Comparison of ENCODE assay signal across 9 cellular contexts in genomic region chr10:3777876-3778707, GRCh38. TPM values are rescaled to one million over a fixed set of nuclear protein-coding genes. Genes with fewer than 3 reads are reported as not detected.
DNase-seq lines count a peak whose midpoint lies in the region; ATAC-seq and TF ChIP-seq lines count a peak whose summit lies in the region.
"Had no signal": no experiment of that assay in that cellular context is flagged by ENCODE, and none has a peak within 500 bp of the region (broad histone marks: within the 10 kb centered on the region; RNA-seq: fewer than 3 reads in every experiment).

No MANE protein-coding gene starts in this region.

- no peaks in the 10 kb centered on the region for H3K27me3 Mint-ChIP-seq in naive B cell

- DNase-seq in AG10803 (ENCODE audit: low read depth): peak; percentile 19
- DNase-seq in dermis microvascular lymphatic vessel endothelial cell (ENCODE audit: low read depth in 2 of 2): peak; percentile 27 to 28
- DNase-seq in naive B cell: no peak
- no peak for DNase-seq in DMS114 treated with DMSO at 0.1 percent for 48 hours (lab: John Stamatoyannopoulos, UW; ENCODE audit: unreplicated experiment)
- DNase-seq in ACHN: no peak
- no peak for DNase-seq in activated CD4-positive, alpha-beta T cell treated with anti-CD3 and anti-CD28 coated beads, Interleukin-2, amount 50 U/mL, for 48 hours
- DNase-seq: MG63 had no signal

- H3K4me1 Mint-ChIP-seq in naive B cell: peaks cover 36 to 49% (median 47%) of the 10 kb centered on the region in 3 donors

- H3K9me3 Mint-ChIP-seq in naive B cell: no peaks in the 10 kb centered on the region

- ATAC-seq in naive B cell (ENCODE audit: low read depth in 2 of 2) (no peak), GM21381 (IDR thresholded peaks at IDR 0.05; ENCODE audit: unreplicated experiment) (no peak)

- peaks cover 36 to 50% of the 10 kb centered on the region in 2 donors for H3K36me3 Mint-ChIP-seq in naive B cell

- H3K27ac Mint-ChIP-seq in naive B cell: peak overlapping the region in 4 of 6 donors; percentile 57 to 100 (median 72)

- peak overlapping the region in 2 of 8 donors; percentile 16 to 21 for H3K4me3 Mint-ChIP-seq in naive B cell

- TF ChIP-seq CTCF in AG10803 (conservative IDR thresholded peaks at IDR 0.05; ENCODE audit: low read length): no peak

- peak overlapping the region; percentile 2; the same call in 1 of the 2 replicates for H3K4me3 ChIP-seq in AG10803 (ENCODE audit: low read length)
- H3K4me3 ChIP-seq: MG63 had no signal

- in situ Hi-C loops in ACHN (cut with HindIII; ENCODE audit: low pct_ligation_motif_present, low pct_unique_long_range_greater_than_20kb, low sequenced_read_pairs): no loop called here

TF ChIP-seq in PFSK-1, 5 proteins besides CTCF, POLR2A, EP300 and RAD21:
- TF ChIP-seq POLR2AphosphoS5 (IDR thresholded peaks at IDR 0.05; ENCODE audit: low read depth, low read length) (0 out of 2 replicates have a peak, but pooled peaks have one; percentile 42), FOXP2 (optimal IDR thresholded peaks at IDR 0.05; ENCODE audit: borderline replicate concordance, extremely low read depth, extremely low read length, insufficient read depth) (no peak)
TF ChIP-seq in PFSK-1: peak in this region for 1.

RNA-seq across cellular contexts. Expression of gene KLF6, which starts 6.9 kb away (rescaled TPM):
- 54.0 TPM for polyA plus RNA-seq in PFSK-1 (2012; ENCODE audit: insufficient read length, low read depth)
- total RNA-seq in dermis microvascular lymphatic vessel endothelial cell: 86.0 and 123 TPM in 2 replicates
- 1,000 to 10,000 TPM in 1 of 6 donors, 100 to 1,000 TPM in 5; 316 to 1,111 (median 647) TPM for polyA plus RNA-seq in naive B cell (ENCODE audit: low read depth in 6 of 6)

Comparison
In these comparisons a context has a peak if more than half of its experiments do, and no peak if none do; other contexts are left out.
1. DNase-seq: peak in AG10803 (single experiment) and dermis microvascular lymphatic vessel endothelial cell (2 of 2); none in naive B cell (single experiment), DMS114 treated with DMSO at 0.1 percent for 48 hours (single experiment), ACHN (single experiment) and activated CD4-positive, alpha-beta T cell treated with anti-CD3 and anti-CD28 coated beads, Interleukin-2, amount 50 U/mL, for 48 hours (0 of 2).